Comparison of ENCODE assay signal across 11 cellular contexts in genomic region chr16:49280022-49280741, GRCh38. TPM values are rescaled to one million over a fixed set of nuclear protein-coding genes. Genes with fewer than 3 reads are reported as not detected.
A peak's percentile ranks its signal among the peaks of the same experiment; 100 is the strongest.
DNase-seq lines count a peak whose midpoint lies in the region; ATAC-seq, FAIRE-seq and TF ChIP-seq lines count a peak whose summit lies in the region.
"Had no signal": no experiment of that assay in that cellular context is flagged by ENCODE, and none has a peak within 500 bp of the region (broad histone marks: within the 10 kb centered on the region; RNA-seq: fewer than 3 reads in every experiment).

No MANE protein-coding gene starts in this region.

- H3K27me3 ChIP-seq in A673 (replicated peaks; ENCODE audit: insufficient read depth, low read depth, low read length, poor library complexity), result peaks cover 89% of the 10 kb centered on the region
- peaks cover 5% of the 10 kb centered on the region for H3K27me3 ChIP-seq in Panc1 (ENCODE audit: control insufficient read depth, insufficient read depth, low read length)

- TF ChIP-seq CTCF in A673 (conservative IDR thresholded peaks at IDR 0.05; ENCODE audit: low read depth, low read length) (no peak), Panc1 (IDR thresholded peaks at IDR 0.05) (no peak), kidney (IDR thresholded peaks at IDR 0.05; ENCODE audit: borderline replicate concordance, extremely low read depth, insufficient read depth) (no peak)

- no peak overlapping the region for H3K4me3 ChIP-seq in A673 (ENCODE audit: low read depth, low read length, poor library complexity, severe bottlenecking)
- H3K4me3 ChIP-seq in Panc1 (ENCODE audit: low read depth in 2 of 2, low read length in 2 of 2), result no peak overlapping the region
- H3K4me3 ChIP-seq in kidney (ENCODE audit: low read length in 2 of 2), result no peak overlapping the region

- BruUV-seq in A673 (replicated peaks; lab: Mats Ljungman, UMichigan) (no TSS peak), Panc1 (replicated peaks; lab: Mats Ljungman, UMichigan) (no TSS peak)

- ATAC-seq in Panc1 (peak; percentile 56; the same call in 1 of the 2 replicates), HG02798 (IDR thresholded peaks at IDR 0.05; ENCODE audit: poor library complexity, unreplicated experiment) (no peak)

- H3K4me1 ChIP-seq in A673 (ENCODE audit: insufficient read depth, low read length, poor library complexity, severe bottlenecking), result no peaks in the 10 kb centered on the region
- no peaks in the 10 kb centered on the region for H3K4me1 ChIP-seq in Panc1 (ENCODE audit: control insufficient read depth, insufficient read depth, low read length)
- H3K4me1 ChIP-seq in kidney (ENCODE audit: control insufficient read depth in 1 of 2, insufficient read depth in 1 of 2, low read depth in 1 of 2, low read length in 2 of 2), result no peaks in the 10 kb centered on the region

- H3K27ac ChIP-seq in A673 (ENCODE audit: low read depth, low read length, poor library complexity, severe bottlenecking) (no peak overlapping the region), Panc1 (ENCODE audit: low read length) (no peak overlapping the region), kidney (ENCODE audit: low read depth in 2 of 2, low read length in 2 of 2) (no peak overlapping the region)
- H3K27ac ChIP-seq: epithelial cell of prostate had no signal

- peak; percentile 21 for DNase-seq in A673 (ENCODE audit: low spot score)
- DNase-seq in Daoy (ENCODE audit: low read depth), result peak; percentile 45
- no peak for DNase-seq in Panc1 (ENCODE audit: low read depth, low spot score)
- DNase-seq in iPS-NIHi11 (ENCODE audit: low spot score), result peak; percentile 49
- no peak for DNase-seq in activated CD4-positive, CD25-positive, alpha-beta regulatory T cell (lab: John Stamatoyannopoulos, UW)
- no peak for DNase-seq in NCI-H1048 (lab: John Stamatoyannopoulos, UW)
- no peak for DNase-seq in kidney
- DNase-seq: NCI-H2107; stimulated activated naive CD4-positive, alpha-beta T cell had no signal

- in situ Hi-C loops in Panc1 (cut with HindIII; ENCODE audit: low pct_unique_long_range_greater_than_20kb, low sequenced_read_pairs), result no loop called here

- H3K9me3 ChIP-seq in A673 (ENCODE audit: low read depth, low read length, poor library complexity, severe bottlenecking) (no peaks in the 10 kb centered on the region), Panc1 (ENCODE audit: control insufficient read depth, insufficient read depth, low read depth, low read length) (no peaks in the 10 kb centered on the region), kidney (ENCODE audit: control insufficient read depth in 1 of 2, low read length in 2 of 2) (no peaks in the 10 kb centered on the region)

- no peak for FAIRE-seq in kidney (lab: Jason Lieb, UNC)

- CTCF ChIA-PET in A673 (lab: Charles Lee) (no interaction called here), Panc1 (lab: Charles Lee) (no interaction called here)

- POLR2A ChIA-PET in A673 (lab: Charles Lee; ENCODE audit: low non-redundant PET) (no interaction called here), Panc1 (lab: Charles Lee) (no interaction called here)

- no peak overlapping the region for H3K9ac ChIP-seq in kidney (ENCODE audit: low read length in 2 of 2)

- intact Hi-C loops in A673 (cut with micrococcal nuclease; ENCODE audit: unreplicated experiment) (no loop called here), Panc1 (cut with micrococcal nuclease; ENCODE audit: unreplicated experiment) (no loop called here), kidney (cut with DNase I) (no loop called here)

- no peaks in the 10 kb centered on the region for H3K36me3 ChIP-seq in A673 (ENCODE audit: insufficient read depth, low read length, poor library complexity, severe bottlenecking)
- H3K36me3 ChIP-seq in Panc1 (ENCODE audit: control insufficient read depth, insufficient read depth, low read length), result no peaks in the 10 kb centered on the region
- no peaks in the 10 kb centered on the region for H3K36me3 ChIP-seq in kidney (ENCODE audit: control insufficient read depth in 1 of 2, insufficient read depth in 2 of 2, low read length in 2 of 2)

RNA-seq across cellular contexts. Expression of gene CBLN1, which starts 1.5 kb away (rescaled TPM):
- total RNA-seq in A673 (2021), result not detected in 2 replicates
- 0.06 and 0.97 TPM in 2 replicates for total RNA-seq in Daoy (2014; rRNA removed; shearing (Covaris generic))
- not detected for total RNA-seq in Panc1 (2021; ENCODE audit: unreplicated experiment)
- polyA plus RNA-seq in Panc1 (2012; ENCODE audit: insufficient read length), result not detected
- total RNA-seq in kidney, result 0.25 TPM
- polyA plus RNA-seq in kidney (ENCODE audit: insufficient read depth, low read depth, low replicate concordance), result 0.73 TPM

Comparison
In these comparisons a context has a peak if more than half of its experiments do, and no peak if none do; other contexts are left out.
1. DNase-seq: peak in A673 (single experiment), Daoy (single experiment) and iPS-NIHi11 (single experiment); none in Panc1 (single experiment), activated CD4-positive, CD25-positive, alpha-beta regulatory T cell (0 of 4), NCI-H1048 (single experiment) and kidney (single experiment).